13 cellular contexts compared by ENCODE assay signal in genomic region chr21:42302794-42303193, GRCh38. TPM values are rescaled to one million over a fixed set of nuclear protein-coding genes. Genes with fewer than 3 reads are reported as not detected.
A peak's percentile ranks its signal among the peaks of the same experiment; 100 is the strongest.
DNase-seq lines count a peak whose midpoint lies in the region; ATAC-seq and TF ChIP-seq lines count a peak whose summit lies in the region.
"Had no signal": no experiment of that assay in that cellular context is flagged by ENCODE, and none has a peak within 500 bp of the region (broad histone marks: within the 10 kb centered on the region; RNA-seq: fewer than 3 reads in every experiment).

No MANE protein-coding gene starts in this region.

- peaks cover 11% of the 10 kb centered on the region; the same call in 1 of the 2 replicates for H3K79me2 ChIP-seq in Loucy (ENCODE audit: insufficient read depth, low read length)

- no peak for ATAC-seq in WTC11
- ATAC-seq: HCT116 had no signal

- H4K20me1 ChIP-seq in Loucy (ENCODE audit: insufficient read depth, low read length, poor library complexity, severe bottlenecking): no peaks in the 10 kb centered on the region

- H3K27me3 Mint-ChIP-seq in WTC11 (ENCODE audit: low read depth): no peaks in the 10 kb centered on the region

- H3K27me3 ChIP-seq in Loucy (ENCODE audit: insufficient read depth, low read length, poor library complexity, severe bottlenecking): no peaks in the 10 kb centered on the region
- H3K27me3 ChIP-seq: BE2C had no signal

- no peak overlapping the region for H3K4me3 ChIP-seq in Loucy (ENCODE audit: low read length, poor library complexity, severe bottlenecking)
- H3K4me3 ChIP-seq: PC-9 had no signal

- H3K27ac Mint-ChIP-seq in WTC11: no peak overlapping the region

- H3K4me1 ChIP-seq in Loucy (ENCODE audit: insufficient read depth, low read length, poor library complexity, severe bottlenecking): peaks cover 80% of the 10 kb centered on the region
- H3K4me1 ChIP-seq: BE2C had no signal

- no peaks in the 10 kb centered on the region for H3K9me3 Mint-ChIP-seq in WTC11
- H3K9me3 Mint-ChIP-seq: CD4-positive, alpha-beta memory T cell had no signal

- peak overlapping the region; percentile 41 for H3K9ac ChIP-seq in Loucy (ENCODE audit: low read depth, low read length, poor library complexity, severe bottlenecking)

- intact Hi-C loops in posterior vena cava (cut with DNase I): no loop called here

- no peaks in the 10 kb centered on the region for H3K9me3 ChIP-seq in Loucy (ENCODE audit: insufficient read depth, low read depth, low read length)
- H3K9me3 ChIP-seq: BE2C had no signal

- no peak overlapping the region for H3K4me3 Mint-ChIP-seq in WTC11
- H3K4me3 Mint-ChIP-seq: CD4-positive, alpha-beta memory T cell had no signal

- peak; percentile 8 for DNase-seq in SHP77 treated with DMSO at 0.1 percent for 48 hours (lab: John Stamatoyannopoulos, UW)
- no peak for DNase-seq in SHP77 (lab: John Stamatoyannopoulos, UW)
- DNase-seq in WTC11 (ENCODE audit: low spot score): peak; percentile 1
- peak; percentile 54 for DNase-seq in posterior vena cava (ENCODE audit: low spot score)
- no peak for DNase-seq in A172 (ENCODE audit: low spot score)
- no peak for DNase-seq in DMS 273 (lab: John Stamatoyannopoulos, UW; ENCODE audit: unreplicated experiment)
- DNase-seq: CD4-positive, alpha-beta memory T cell; GF-D8; IMR-90; PC-9 had no signal

- H3F3A ChIP-seq in Loucy (ENCODE audit: low read depth): no peaks in the 10 kb centered on the region

- TF ChIP-seq CTCF in Loucy (conservative IDR thresholded peaks at IDR 0.05; ENCODE audit: low read length): no peak
- no peak for TF ChIP-seq CTCF in WTC11 (IDR thresholded peaks at IDR 0.05)

- POLR2A ChIA-PET in WTC11 (lab: Charles Lee): interaction anchor here (0.5 kb wide), 1 partner anchor 291 kb away, joined by 5 read pairs; no protein-coding TSS in a partner anchor

- no peaks in the 10 kb centered on the region for H3K36me3 ChIP-seq in Loucy (ENCODE audit: insufficient read depth, low read length)
- H3K36me3 ChIP-seq: BE2C had no signal

- CTCF ChIA-PET in WTC11 (lab: Charles Lee): interaction anchor here (1.7 kb wide), 1 partner anchor 44 kb away, joined by 5 read pairs; no protein-coding TSS in a partner anchor

- peaks cover 11% of the 10 kb centered on the region for H3K4me1 Mint-ChIP-seq in WTC11

- H2AFZ ChIP-seq in Loucy (ENCODE audit: low read length): no peak overlapping the region
- H2AFZ ChIP-seq: PC-9 had no signal

- no peaks in the 10 kb centered on the region for H3K36me3 Mint-ChIP-seq in WTC11

- H3K9me2 ChIP-seq in Loucy (replicated peaks; ENCODE audit: low read depth, low read length): no peaks in the 10 kb centered on the region

- H3K4me2 ChIP-seq in Loucy (ENCODE audit: low read depth, low read length, poor library complexity, severe bottlenecking): peak overlapping the region; percentile 11
- H3K4me2 ChIP-seq: PC-9 had no signal

TF ChIP-seq in WTC11, 78 proteins besides CTCF, POLR2A, EP300 and RAD21:
- TF ChIP-seq, protein P1, sequence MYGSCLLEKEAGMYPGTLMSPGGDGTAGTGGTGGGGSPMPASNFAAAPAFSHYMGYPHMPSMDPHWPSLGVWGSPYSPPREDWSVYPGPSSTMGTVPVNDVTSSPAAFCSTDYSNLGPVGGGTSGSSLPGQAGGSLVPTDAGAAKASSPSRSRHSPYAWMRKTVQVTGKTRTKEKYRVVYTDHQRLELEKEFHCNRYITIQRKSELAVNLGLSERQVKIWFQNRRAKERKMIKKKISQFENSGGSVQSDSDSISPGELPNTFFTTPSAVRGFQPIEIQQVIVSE (CRISPR knock-in tag; IDR thresholded peaks at IDR 0.05; ENCODE audit: borderline replicate concordance): no peak
- TF ChIP-seq ZNF263 (CRISPR knock-in tag; IDR thresholded peaks at IDR 0.05; ENCODE audit: low read depth) (no peak), ZNF281 (CRISPR knock-in tag; IDR thresholded peaks at IDR 0.05) (no peak), HMGA2 (CRISPR knock-in tag; IDR thresholded peaks at IDR 0.05) (no peak), NFYB (CRISPR knock-in tag; conservative IDR thresholded peaks at IDR 0.05; ENCODE audit: low read depth) (no peak), MXD4 (CRISPR knock-in tag; IDR thresholded peaks at IDR 0.05; ENCODE audit: borderline replicate concordance) (no peak), TP53 (CRISPR knock-in tag; IDR thresholded peaks at IDR 0.05) (no peak), ZNF423 (CRISPR knock-in tag; IDR thresholded peaks at IDR 0.05) (no peak), SMAD4 (CRISPR knock-in tag; IDR thresholded peaks at IDR 0.05) (no peak), ZBTB21 (CRISPR knock-in tag; IDR thresholded peaks at IDR 0.05; ENCODE audit: borderline replicate concordance) (no peak), ZNF671 (CRISPR knock-in tag; IDR thresholded peaks at IDR 0.05) (no peak), ZNF416 (CRISPR knock-in tag; IDR thresholded peaks at IDR 0.05) (no peak), E2F5 (CRISPR knock-in tag; IDR thresholded peaks at IDR 0.05) (no peak), NFATC4 (CRISPR knock-in tag; IDR thresholded peaks at IDR 0.05) (no peak), ATF1 (CRISPR knock-in tag; IDR thresholded peaks at IDR 0.05) (no peak)
- TF ChIP-seq, protein P2, sequence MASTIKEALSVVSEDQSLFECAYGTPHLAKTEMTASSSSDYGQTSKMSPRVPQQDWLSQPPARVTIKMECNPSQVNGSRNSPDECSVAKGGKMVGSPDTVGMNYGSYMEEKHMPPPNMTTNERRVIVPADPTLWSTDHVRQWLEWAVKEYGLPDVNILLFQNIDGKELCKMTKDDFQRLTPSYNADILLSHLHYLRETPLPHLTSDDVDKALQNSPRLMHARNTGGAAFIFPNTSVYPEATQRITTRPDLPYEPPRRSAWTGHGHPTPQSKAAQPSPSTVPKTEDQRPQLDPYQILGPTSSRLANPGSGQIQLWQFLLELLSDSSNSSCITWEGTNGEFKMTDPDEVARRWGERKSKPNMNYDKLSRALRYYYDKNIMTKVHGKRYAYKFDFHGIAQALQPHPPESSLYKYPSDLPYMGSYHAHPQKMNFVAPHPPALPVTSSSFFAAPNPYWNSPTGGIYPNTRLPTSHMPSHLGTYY (CRISPR knock-in tag; IDR thresholded peaks at IDR 0.05): no peak
- TF ChIP-seq, protein P3, sequence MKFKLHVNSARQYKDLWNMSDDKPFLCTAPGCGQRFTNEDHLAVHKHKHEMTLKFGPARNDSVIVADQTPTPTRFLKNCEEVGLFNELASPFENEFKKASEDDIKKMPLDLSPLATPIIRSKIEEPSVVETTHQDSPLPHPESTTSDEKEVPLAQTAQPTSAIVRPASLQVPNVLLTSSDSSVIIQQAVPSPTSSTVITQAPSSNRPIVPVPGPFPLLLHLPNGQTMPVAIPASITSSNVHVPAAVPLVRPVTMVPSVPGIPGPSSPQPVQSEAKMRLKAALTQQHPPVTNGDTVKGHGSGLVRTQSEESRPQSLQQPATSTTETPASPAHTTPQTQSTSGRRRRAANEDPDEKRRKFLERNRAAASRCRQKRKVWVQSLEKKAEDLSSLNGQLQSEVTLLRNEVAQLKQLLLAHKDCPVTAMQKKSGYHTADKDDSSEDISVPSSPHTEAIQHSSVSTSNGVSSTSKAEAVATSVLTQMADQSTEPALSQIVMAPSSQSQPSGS (CRISPR knock-in tag; IDR thresholded peaks at IDR 0.05; ENCODE audit: borderline replicate concordance, low read depth): no peak

RNA-seq across cellular contexts. Expression of gene TFF3, which starts 12.4 kb away (rescaled TPM):
- 2.9 to 4.2 TPM (median 3.5 TPM) in 3 replicates for total RNA-seq in WTC11 (2021)
- 10 to 100 TPM; 21.1 to 24.4 TPM for total RNA-seq in posterior vena cava
- total RNA-seq in A172 (2014; rRNA removed; shearing (Covaris generic)): not detected in 2 replicates
- total RNA-seq: CD4-positive, alpha-beta memory T cell; IMR-90; PC-9 had no signal

RNA-seq across cellular contexts. Expression of gene TFF2, which starts 48.0 kb away (rescaled TPM):
- 0.33 TPM in 1 of 3 replicates, not detected in the others for total RNA-seq in WTC11 (2021)
- total RNA-seq in posterior vena cava: not detected
- not detected in 2 replicates for total RNA-seq in A172 (2014; rRNA removed; shearing (Covaris generic))
- total RNA-seq: CD4-positive, alpha-beta memory T cell; IMR-90 had no signal

Comparison
In these comparisons a context has a peak if more than half of its experiments do, and no peak if none do; other contexts are left out.
1. DNase-seq: peak in SHP77 treated with DMSO at 0.1 percent for 48 hours (single experiment), WTC11 (single experiment) and posterior vena cava (single experiment); none in SHP77 (0 of 2), A172 (single experiment) and DMS 273 (single experiment).